Comparison of ENCODE assay signal across 9 cellular contexts in the genomic region with DNA sequence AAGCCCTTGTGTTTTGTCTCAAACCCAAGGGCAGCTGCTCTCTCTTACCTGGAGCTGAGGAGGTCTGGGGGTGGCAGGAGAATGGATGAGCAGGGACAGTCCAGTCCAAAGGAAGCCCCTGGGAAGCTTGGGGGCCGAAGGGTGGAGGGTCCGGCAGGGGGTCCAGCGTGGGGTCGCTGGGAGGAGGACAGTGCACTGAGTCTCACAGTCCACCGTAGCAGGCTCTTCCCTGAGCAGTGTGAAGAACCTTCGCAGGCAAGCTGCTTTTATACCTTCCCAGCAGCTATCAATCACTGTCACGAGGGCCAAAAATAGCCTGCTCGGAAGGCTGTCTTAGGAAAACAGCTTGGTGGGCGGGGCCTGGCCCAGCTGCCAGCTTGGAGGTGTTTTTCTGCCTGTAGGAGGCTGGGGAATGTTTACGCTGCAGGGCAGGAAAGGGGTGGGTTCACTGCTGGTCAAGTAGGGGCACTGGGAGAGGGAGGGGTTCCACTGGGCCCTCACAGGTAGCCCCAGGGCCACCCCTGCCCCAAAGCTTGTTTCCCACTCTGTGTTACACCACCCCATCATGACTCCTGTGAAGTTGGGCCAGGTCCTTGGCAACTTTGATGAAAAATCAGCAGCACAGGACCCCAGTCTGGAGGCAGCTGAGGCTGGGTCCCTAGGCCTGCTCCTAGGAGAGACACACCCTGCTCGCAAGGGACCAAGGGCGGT. TPM values are rescaled to one million over a fixed set of nuclear protein-coding genes. Genes with fewer than 3 reads are reported as not detected.
DNase-seq lines count a peak whose midpoint lies in the region; ATAC-seq, FAIRE-seq and TF ChIP-seq lines count a peak whose summit lies in the region.
"Had no signal": no experiment of that assay in that cellular context is flagged by ENCODE, and none has a peak within 500 bp of the region (broad histone marks: within the 10 kb centered on the region; RNA-seq: fewer than 3 reads in every experiment).

A gene with protein sequence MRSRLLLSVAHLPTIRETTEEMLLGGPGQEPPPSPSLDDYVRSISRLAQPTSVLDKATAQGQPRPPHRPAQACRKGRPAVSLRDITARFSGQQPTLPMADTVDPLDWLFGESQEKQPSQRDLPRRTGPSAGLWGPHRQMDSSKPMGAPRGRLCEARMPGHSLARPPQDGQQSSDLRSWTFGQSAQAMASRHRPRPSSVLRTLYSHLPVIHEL (minus strand): TSS at position 240 of the 711 bp plus-strand sequence. CDS start 779 bp downstream, outside the sequence.

- peak within 1 kb of the TSS; percentile 56 for H3K4me3 ChIP-seq in Loucy (ENCODE audit: low read length, poor library complexity, severe bottlenecking)
- peak within 1 kb of the TSS; percentile 2 for H3K4me3 ChIP-seq in RWPE2 (ENCODE audit: severe bottlenecking)
- H3K4me3 ChIP-seq in endothelial cell of umbilical vein (replicated peaks in 1 of 3; ENCODE audit: insufficient read depth in 1 of 3, low read depth in 1 of 3, low read length in 3 of 3) = peak within 1 kb of the TSS in 2 of 3 experiments; percentile 58 to 82
- peak within 1 kb of the TSS; percentile 73 for H3K4me3 ChIP-seq in upper lobe of right lung

- ATAC-seq in RWPE2 (ENCODE audit: low read depth) (peak; percentile 61), upper lobe of right lung (peak; percentile 75)

- POLR2A ChIA-PET in endothelial cell of umbilical vein (lab: Charles Lee) = interaction anchor here (0.6 to 2.2 kb wide), 12 partner anchors 8 to 693 kb away, joined by 3 to 48 read pairs (median 6); partner anchors contain the start of gene ZNF22

- TF ChIP-seq CTCF in Loucy (conservative IDR thresholded peaks at IDR 0.05; ENCODE audit: low read length) = no peak
- TF ChIP-seq CTCF in RWPE2 (IDR thresholded peaks at IDR 0.05; ENCODE audit: poor library complexity, severe bottlenecking) = no peak
- peak in 1 of 2 donors; percentile 17 for TF ChIP-seq CTCF in endothelial cell of umbilical vein (IDR thresholded peaks at IDR 0.05; ENCODE audit: extremely low read depth in 1 of 2, insufficient read depth in 1 of 2, low read depth in 1 of 2, low read length in 2 of 2)
- TF ChIP-seq CTCF in upper lobe of right lung (IDR thresholded peaks at IDR 0.05) = no peak

- peak within 1 kb of the TSS; percentile 54 for H3K9ac ChIP-seq in Loucy (ENCODE audit: low read depth, low read length, poor library complexity, severe bottlenecking)
- H3K9ac ChIP-seq in endothelial cell of umbilical vein (replicated peaks; ENCODE audit: extremely low read depth, insufficient read depth, low read length) = peak within 1 kb of the TSS; percentile 70

- H3K9me2 ChIP-seq in Loucy (replicated peaks; ENCODE audit: low read depth, low read length) = no peaks in the 10 kb centered on the region

- DNase-seq in NCI-H2081 (lab: John Stamatoyannopoulos, UW) (peak; percentile 60 to 61), NCI-H2081 treated with DMSO at 0.1 percent for 48 hours (lab: John Stamatoyannopoulos, UW) (no peak), RWPE2 (ENCODE audit: low spot score) (peak; percentile 87), endothelial cell of umbilical vein (ENCODE audit: low read depth, low spot score) (peak; percentile 99), lung microvascular endothelial cell (ENCODE audit: low read depth in 2 of 2) (peak; percentile 90 to 98), upper lobe of right lung (peak; percentile 94), middle frontal gyrus (ENCODE audit: extremely low spot score, low spot score) (no peak)

- FAIRE-seq in endothelial cell of umbilical vein (lab: Jason Lieb, UNC) = peak; percentile 97
- FAIRE-seq: A204.1 had no signal

- peak; percentile 98 for TF ChIP-seq POLR2A in endothelial cell of umbilical vein (IDR thresholded peaks at IDR 0.05; ENCODE audit: low read depth, low read length)

- H2AFZ ChIP-seq in Loucy (ENCODE audit: low read length) (no peak within 1 kb of the TSS), endothelial cell of umbilical vein (ENCODE audit: low read depth, low read length) (no peak within 1 kb of the TSS)

- H3F3A ChIP-seq in Loucy (ENCODE audit: low read depth) = no peaks in the 10 kb centered on the region

- H3K27ac ChIP-seq in RWPE2 (ENCODE audit: poor library complexity, severe bottlenecking) (peak within 1 kb of the TSS; percentile 91), endothelial cell of umbilical vein (ENCODE audit: insufficient read depth, low read depth, low read length) (peak within 1 kb of the TSS; percentile 69), upper lobe of right lung (peak within 1 kb of the TSS; percentile 92)

- no peaks in the 10 kb centered on the region for H3K9me1 ChIP-seq in endothelial cell of umbilical vein (replicated peaks; ENCODE audit: control insufficient read depth, extremely low read depth, insufficient read depth, low read length)

- no TSS peak for BruUV-seq in endothelial cell of umbilical vein (replicated peaks; lab: Mats Ljungman, UMichigan)

- dilution Hi-C loops in endothelial cell of umbilical vein (cut with MboI; ENCODE audit: extremely low pct_ligation_motif_present, low sequenced_read_pairs) = no loop called here

- intact Hi-C loops in endothelial cell of umbilical vein (cut with micrococcal nuclease) (loop anchor here (1.0 to 10.0 kb wide), 3 partner anchors 18 to 1304 kb away; no protein-coding TSS in a partner anchor), upper lobe of right lung (cut with DNase I) (no loop called here)

- H3K36me3 ChIP-seq in Loucy (ENCODE audit: insufficient read depth, low read length) (no peaks in the 10 kb centered on the region), RWPE2 (ENCODE audit: low read depth) (no peaks in the 10 kb centered on the region), endothelial cell of umbilical vein (ENCODE audit: control insufficient read depth in 2 of 2, extremely low read depth in 1 of 2, insufficient read depth in 2 of 2, low read length in 2 of 2) (peaks cover 0 to 11% of the 10 kb centered on the region in 2 experiments), upper lobe of right lung (peaks cover 16% of the 10 kb centered on the region)

- H3K9me3 ChIP-seq in Loucy (ENCODE audit: insufficient read depth, low read depth, low read length) = no peaks in the 10 kb centered on the region
- H3K9me3 ChIP-seq in RWPE2 (ENCODE audit: severe bottlenecking) = no peaks in the 10 kb centered on the region
- H3K9me3 ChIP-seq in endothelial cell of umbilical vein (replicated peaks; ENCODE audit: control insufficient read depth, insufficient read depth, low read length) = no peaks in the 10 kb centered on the region
- H3K9me3 ChIP-seq in upper lobe of right lung = no peaks in the 10 kb centered on the region

- CTCF ChIA-PET in endothelial cell of umbilical vein (lab: Charles Lee) = interaction anchor here (0.7 to 1.7 kb wide), 5 partner anchors 12 to 46 kb away, joined by 3 to 11 read pairs (median 7); no protein-coding TSS in a partner anchor

- H4K20me1 ChIP-seq in Loucy (ENCODE audit: insufficient read depth, low read length, poor library complexity, severe bottlenecking) (no peaks in the 10 kb centered on the region), endothelial cell of umbilical vein (replicated peaks; ENCODE audit: control insufficient read depth, extremely low read depth, insufficient read depth, low read length) (no peaks in the 10 kb centered on the region)

- H3K4me1 ChIP-seq in Loucy (ENCODE audit: insufficient read depth, low read length, poor library complexity, severe bottlenecking) = peaks cover 50% of the 10 kb centered on the region
- peaks cover 43% of the 10 kb centered on the region for H3K4me1 ChIP-seq in RWPE2 (ENCODE audit: insufficient read depth, poor library complexity, severe bottlenecking)
- H3K4me1 ChIP-seq in endothelial cell of umbilical vein (ENCODE audit: control insufficient read depth, extremely low read depth, insufficient read depth, low read length) = peaks cover 49% of the 10 kb centered on the region
- H3K4me1 ChIP-seq in upper lobe of right lung = peaks cover 70% of the 10 kb centered on the region

- H3K4me2 ChIP-seq in Loucy (ENCODE audit: low read depth, low read length, poor library complexity, severe bottlenecking) (peak within 1 kb of the TSS; percentile 58), endothelial cell of umbilical vein (ENCODE audit: insufficient read depth, low read length) (peak within 1 kb of the TSS; percentile 55)

- H3K27me3 ChIP-seq in Loucy (ENCODE audit: insufficient read depth, low read length, poor library complexity, severe bottlenecking) = no peaks in the 10 kb centered on the region
- H3K27me3 ChIP-seq in RWPE2 (ENCODE audit: insufficient read depth, poor library complexity, severe bottlenecking) = no peaks in the 10 kb centered on the region
- no peaks in the 10 kb centered on the region for H3K27me3 ChIP-seq in endothelial cell of umbilical vein (ENCODE audit: control insufficient read depth in 2 of 2, insufficient read depth in 2 of 2, low read length in 2 of 2)
- no peaks in the 10 kb centered on the region for H3K27me3 ChIP-seq in upper lobe of right lung

- H3K79me2 ChIP-seq in Loucy (ENCODE audit: insufficient read depth, low read length) = no peaks in the 10 kb centered on the region
- H3K79me2 ChIP-seq in endothelial cell of umbilical vein (ENCODE audit: control insufficient read depth, insufficient read depth, low read length) = no peaks in the 10 kb centered on the region

TF ChIP-seq in endothelial cell of umbilical vein, 7 proteins besides CTCF, POLR2A, EP300 and RAD21:
- TF ChIP-seq MYC (IDR thresholded peaks at IDR 0.05; ENCODE audit: low read depth, low read length) (no peak), POLR2AphosphoS5 (IDR thresholded peaks at IDR 0.05; ENCODE audit: insufficient read depth, low read depth, low read length) (peak; percentile 95), FOS (IDR thresholded peaks at IDR 0.05; ENCODE audit: borderline replicate concordance, insufficient read depth, low read length) (no peak), EZH2 (IDR thresholded peaks at IDR 0.05; ENCODE audit: borderline replicate concordance, low read depth, low read length, severe bottlenecking) (no peak), JUN (IDR thresholded peaks at IDR 0.05; ENCODE audit: borderline replicate concordance, insufficient read depth, insufficient read length, low read depth) (no peak)
- TF ChIP-seq, protein P1, sequence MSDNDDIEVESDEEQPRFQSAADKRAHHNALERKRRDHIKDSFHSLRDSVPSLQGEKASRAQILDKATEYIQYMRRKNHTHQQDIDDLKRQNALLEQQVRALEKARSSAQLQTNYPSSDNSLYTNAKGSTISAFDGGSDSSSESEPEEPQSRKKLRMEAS (IDR thresholded peaks at IDR 0.05; ENCODE audit: insufficient read depth, insufficient read length) = peak; percentile 13

RNA-seq across cellular contexts. Expression of the gene that starts here (rescaled TPM):
- total RNA-seq in endothelial cell of umbilical vein (318 and 364 TPM in 2 replicates), lung microvascular endothelial cell (164 and 225 TPM in 2 replicates), upper lobe of right lung (160 TPM)
- polyA plus RNA-seq in endothelial cell of umbilical vein = 849 and 951 TPM in 2 replicates
- 584 and 653 TPM in 2 replicates for polyA plus RNA-seq in endothelial cell of umbilical vein (2011; cell fraction: cytosol; rRNA removed)
- polyA plus RNA-seq in endothelial cell of umbilical vein (2011; cell fraction: nucleus; rRNA removed) = 548 and 602 TPM in 2 replicates
- polyA plus RNA-seq in endothelial cell of umbilical vein (2012) = 130 and 295 TPM in 2 replicates
- 607 and 685 TPM in 2 replicates for polyA minus RNA-seq in endothelial cell of umbilical vein
- polyA minus RNA-seq in endothelial cell of umbilical vein (2011; cell fraction: cytosol; rRNA and poly(A)+ RNA removed) = 0.72 TPM
- 400 and 512 TPM in 2 replicates for polyA minus RNA-seq in endothelial cell of umbilical vein (2011; cell fraction: nucleus; rRNA and poly(A)+ RNA removed)

Comparison
In these comparisons a context has a peak if more than half of its experiments do, and no peak if none do; other contexts are left out.
1. DNase-seq: peak in NCI-H2081 (2 of 2), RWPE2 (single experiment), endothelial cell of umbilical vein (single experiment), lung microvascular endothelial cell (2 of 2) and upper lobe of right lung (single experiment); none in NCI-H2081 treated with DMSO at 0.1 percent for 48 hours (single experiment) and middle frontal gyrus (single experiment).
2. H3K4me3 ChIP-seq: peak in every context shown above with its lines; median percentile 73 in upper lobe of right lung; 70 in endothelial cell of umbilical vein; 56 in Loucy; 2 in RWPE2.
3. Peak in every context shown above with its lines, with median percentiles within 50 percentile points of each other: H3K27ac ChIP-seq.